Comparison of ENCODE assay signal across 13 cellular contexts in genomic region chr14:68715032-68715924, GRCh38.
DNase-seq lines count a peak whose midpoint lies in the region; ATAC-seq and TF ChIP-seq lines count a peak whose summit lies in the region.
"Had no signal": no experiment of that assay in that cellular context is flagged by ENCODE, and none has a peak within 500 bp of the region (broad histone marks: within the 10 kb centered on the region; RNA-seq: fewer than 3 reads in every experiment).

No MANE protein-coding gene starts in this region.

- no peaks in the 10 kb centered on the region for H3K9me3 ChIP-seq in Karpas-422 (ENCODE audit: low read length)
- H3K9me3 ChIP-seq: Caco-2 had no signal

- H3K4me2 ChIP-seq in Karpas-422 (ENCODE audit: low read depth, low read length, poor library complexity, severe bottlenecking) = no peak overlapping the region

- no peak for ATAC-seq in GM21390 (IDR thresholded peaks at IDR 0.05; ENCODE audit: unreplicated experiment)

- H3K27ac Mint-ChIP-seq in activated naive CD4-positive, alpha-beta T cell treated with anti-CD3 and anti-CD28 coated beads, Interleukin-2, amount 50 U/mL, for 24 hours = peak overlapping the region; percentile 48

- no peaks in the 10 kb centered on the region for H3K27me3 Mint-ChIP-seq in activated naive CD4-positive, alpha-beta T cell treated with anti-CD3 and anti-CD28 coated beads, Interleukin-2, amount 50 U/mL, for 24 hours
- H3K27me3 Mint-ChIP-seq: central memory CD8-positive, alpha-beta T cell had no signal

- H3K27ac ChIP-seq in Karpas-422 (ENCODE audit: low read length) = no peak overlapping the region
- H3K27ac ChIP-seq: VCaP had no signal

- peak; percentile 36 for DNase-seq in stimulated activated CD4-positive, alpha-beta T cell treated with anti-CD3 and anti-CD28 coated beads, Interleukin-15, amount 100 ng/mL, for 24 hours
- no peak for DNase-seq in stimulated activated CD4-positive, alpha-beta T cell treated with anti-CD3 and anti-CD28 coated beads, Interleukin-2, amount 100 ng/mL, for 48 hours
- DNase-seq in glomerular visceral epithelial cell (ENCODE audit: extremely low spot score) (peak; percentile 85), mucosa of gallbladder (ENCODE audit: low spot score) (no peak), GM20000 (ENCODE audit: low spot score) (no peak), Karpas-422 (no peak)
- DNase-seq: Caco-2, NCI-H748 treated with DMSO at 0.1 percent for 48 hours, posterior cingulate gyrus had no signal

- H3K9me2 ChIP-seq in Karpas-422 (replicated peaks; ENCODE audit: insufficient read depth, low read length) = no peaks in the 10 kb centered on the region

- H3K4me1 ChIP-seq in Karpas-422 (ENCODE audit: low read length) = 0 out of 2 replicates have a peak, but pooled peaks cover 4% of the 10 kb centered on the region

- H2AFZ ChIP-seq in Karpas-422 (ENCODE audit: low read length) = no peak overlapping the region

- no peak overlapping the region for H3K4me3 ChIP-seq in Karpas-422 (ENCODE audit: low read length)

- no peaks in the 10 kb centered on the region for H3K9me3 Mint-ChIP-seq in activated naive CD4-positive, alpha-beta T cell treated with anti-CD3 and anti-CD28 coated beads, Interleukin-2, amount 50 U/mL, for 24 hours

- no peaks in the 10 kb centered on the region for H3K36me3 ChIP-seq in Karpas-422 (ENCODE audit: insufficient read depth, low read length)

- no peak overlapping the region for H3K9ac ChIP-seq in Karpas-422 (ENCODE audit: low read length)

- peaks cover 62% of the 10 kb centered on the region for H3K4me1 Mint-ChIP-seq in activated naive CD4-positive, alpha-beta T cell treated with anti-CD3 and anti-CD28 coated beads, Interleukin-2, amount 50 U/mL, for 24 hours

- 0 out of 2 replicates have a peak, but pooled peaks cover 4% of the 10 kb centered on the region for H4K20me1 ChIP-seq in Karpas-422 (ENCODE audit: insufficient read depth, low read depth, low read length)

- no peaks in the 10 kb centered on the region for H3K79me2 ChIP-seq in Karpas-422 (ENCODE audit: low read length)

- no peaks in the 10 kb centered on the region for H3K27me3 ChIP-seq in Karpas-422 (ENCODE audit: low read length)

- H3K36me3 Mint-ChIP-seq in activated naive CD4-positive, alpha-beta T cell treated with anti-CD3 and anti-CD28 coated beads, Interleukin-2, amount 50 U/mL, for 24 hours = no peaks in the 10 kb centered on the region

- TF ChIP-seq CTCF in GM20000 (IDR thresholded peaks at IDR 0.05; ENCODE audit: extremely low read depth, missing control alignments) = no peak

- H3K4me3 Mint-ChIP-seq in activated naive CD4-positive, alpha-beta T cell treated with anti-CD3 and anti-CD28 coated beads, Interleukin-2, amount 50 U/mL, for 24 hours = no peak overlapping the region
- H3K4me3 Mint-ChIP-seq: central memory CD8-positive, alpha-beta T cell had no signal

Comparison
In these comparisons a context has a peak if more than half of its experiments do, and no peak if none do; other contexts are left out.
1. DNase-seq: peak in stimulated activated CD4-positive, alpha-beta T cell treated with anti-CD3 and anti-CD28 coated beads, Interleukin-15, amount 100 ng/mL, for 24 hours (single experiment) and glomerular visceral epithelial cell (single experiment); none in stimulated activated CD4-positive, alpha-beta T cell treated with anti-CD3 and anti-CD28 coated beads, Interleukin-2, amount 100 ng/mL, for 48 hours (0 of 2), mucosa of gallbladder (single experiment), GM20000 (single experiment) and Karpas-422 (single experiment).